Comparison of ENCODE assay signal across 9 cellular contexts in genomic region chr6:31621320-31621939, GRCh38. TPM values are rescaled to one million over a fixed set of nuclear protein-coding genes. Genes with fewer than 3 reads are reported as not detected.
DNase-seq lines count a peak whose midpoint lies in the region; ATAC-seq and TF ChIP-seq lines count a peak whose summit lies in the region.
"Had no signal": no experiment of that assay in that cellular context is flagged by ENCODE, and none has a peak within 500 bp of the region (broad histone marks: within the 10 kb centered on the region; RNA-seq: fewer than 3 reads in every experiment).

No MANE protein-coding gene starts in this region.

- no peak for TF ChIP-seq EP300 in ovary (IDR thresholded peaks at IDR 0.05)

- H2AFZ ChIP-seq in DND-41 (ENCODE audit: low read depth, low read length): peak overlapping the region; percentile 79

- TF ChIP-seq CTCF in DND-41 (IDR thresholded peaks at IDR 0.05; ENCODE audit: borderline replicate concordance, extremely low read depth, low read length, poor library complexity, severe bottlenecking) (no peak), Panc1 (IDR thresholded peaks at IDR 0.05) (no peak), epithelial cell of proximal tubule (conservative IDR thresholded peaks at IDR 0.05; ENCODE audit: low read depth, low read length) (no peak), ovary (IDR thresholded peaks at IDR 0.05) (no peak)

- peaks cover 66% of the 10 kb centered on the region for H3K79me2 ChIP-seq in DND-41 (ENCODE audit: insufficient read depth, low read length)

- in situ Hi-C loops in Panc1 (cut with HindIII; ENCODE audit: low pct_unique_long_range_greater_than_20kb, low sequenced_read_pairs): no loop called here

- H3K4me2 ChIP-seq in DND-41 (ENCODE audit: insufficient read depth, low read length): peak overlapping the region; percentile 72

- ATAC-seq in DND-41 (ENCODE audit: insufficient read depth, low read depth): no peak
- ATAC-seq in Panc1: no peak
- no peak for ATAC-seq in GM18873 (IDR thresholded peaks at IDR 0.05; ENCODE audit: low FRiP score, unreplicated experiment)
- no peak for ATAC-seq in GM19324 (IDR thresholded peaks at IDR 0.05; ENCODE audit: low FRiP score, unreplicated experiment)

- peak overlapping the region; percentile 97 for H3K27ac ChIP-seq in DND-41 (ENCODE audit: low read length)
- H3K27ac ChIP-seq in Panc1 (ENCODE audit: low read length): peak overlapping the region; percentile 100
- peak overlapping the region; percentile 96 to 98 for H3K27ac ChIP-seq in ovary

- CTCF ChIA-PET in Panc1 (lab: Charles Lee): interaction anchor here (0.6 kb wide), 1 partner anchor 86 kb away, joined by 3 read pairs; no protein-coding TSS in a partner anchor

- TF ChIP-seq POLR2A in ovary (IDR thresholded peaks at IDR 0.05): no peak

- peak overlapping the region; percentile 90 for H3K9ac ChIP-seq in DND-41 (ENCODE audit: low read depth, low read length)

- H3K27me3 ChIP-seq in DND-41 (ENCODE audit: insufficient read depth, low read length, poor library complexity) (no peaks in the 10 kb centered on the region), Panc1 (ENCODE audit: control insufficient read depth, insufficient read depth, low read length) (no peaks in the 10 kb centered on the region), ovary (no peaks in the 10 kb centered on the region)

- no peak for DNase-seq in DND-41
- DNase-seq in Panc1 (ENCODE audit: low read depth, low spot score): no peak
- DNase-seq in epithelial cell of proximal tubule (ENCODE audit: low read depth): no peak
- DNase-seq in ovary: no peak
- DNase-seq in AG08396 (ENCODE audit: low spot score): no peak
- no peak for DNase-seq in NCI-H2171 treated with DMSO at 0.1 percent for 48 hours (lab: John Stamatoyannopoulos, UW)
- DNase-seq: hippocampal formation had no signal

- BruUV-seq in Panc1 (replicated peaks; lab: Mats Ljungman, UMichigan): TSS peak; percentile 84

- H3K36me3 ChIP-seq in DND-41 (ENCODE audit: insufficient read depth, low read length): peaks cover 50% of the 10 kb centered on the region
- peaks cover 27% of the 10 kb centered on the region for H3K36me3 ChIP-seq in Panc1 (ENCODE audit: control insufficient read depth, insufficient read depth, low read length)
- no peaks in the 10 kb centered on the region for H3K36me3 ChIP-seq in ovary

- 2 to 4% (median 2%) methylated on average over 15 of the region's 15 CpGs for WGBS in ovary, 3 donors

- POLR2A ChIA-PET in Panc1 (lab: Charles Lee): no interaction called here

- intact Hi-C loops in Panc1 (cut with micrococcal nuclease; ENCODE audit: unreplicated experiment): loop anchor here (1.0 kb wide), 1 partner anchor 9 kb away; no protein-coding TSS in a partner anchor
- intact Hi-C loops in ovary (cut with DNase I): loop anchor here in 2 of 4 donors (2.0 to 5.0 kb wide), 2 partner anchors 31 to 1654 kb away; partner anchors contain the start of gene BAG6 (in 1 of the 2)

- H4K20me1 ChIP-seq in DND-41 (ENCODE audit: insufficient read depth, low read length): peaks cover 42% of the 10 kb centered on the region

- H3K4me3 ChIP-seq in DND-41 (ENCODE audit: low read depth in 1 of 2, low read length in 2 of 2): peak overlapping the region; percentile 63 to 64; a peak in 3 of 4 replicates
- peak overlapping the region; percentile 83 to 84 for H3K4me3 ChIP-seq in Panc1 (ENCODE audit: low read depth in 2 of 2, low read length in 2 of 2)
- H3K4me3 ChIP-seq in epithelial cell of proximal tubule (ENCODE audit: low read depth, low read length): peak overlapping the region; percentile 94
- H3K4me3 ChIP-seq in ovary: peak overlapping the region; percentile 82

- H3K9me3 ChIP-seq in DND-41 (ENCODE audit: insufficient read depth, low read length, severe bottlenecking) (no peaks in the 10 kb centered on the region), Panc1 (ENCODE audit: control insufficient read depth, insufficient read depth, low read depth, low read length) (no peaks in the 10 kb centered on the region), ovary (no peaks in the 10 kb centered on the region)

- H3K4me1 ChIP-seq in DND-41 (ENCODE audit: insufficient read depth, low read length): peaks cover 52% of the 10 kb centered on the region
- peaks cover 12% of the 10 kb centered on the region for H3K4me1 ChIP-seq in Panc1 (ENCODE audit: control insufficient read depth, insufficient read depth, low read length)
- H3K4me1 ChIP-seq in ovary (ENCODE audit: insufficient read depth): peaks cover 1% of the 10 kb centered on the region

RNA-seq across cellular contexts. Expression of gene PRRC2A, which starts 0.9 kb away (rescaled TPM):
- 318 TPM for total RNA-seq in Panc1 (2021; ENCODE audit: unreplicated experiment)
- 246 TPM for polyA plus RNA-seq in Panc1 (2012; ENCODE audit: insufficient read length)
- 81.2 and 93.0 TPM in 2 replicates for total RNA-seq in epithelial cell of proximal tubule
- total RNA-seq in ovary: 100 to 1,000 TPM in 5 of 7 donors, 10 to 100 TPM in 2; 48.5 to 222 (median 180) TPM
- 100 to 1,000 TPM in 1 of 2 donors, 10 to 100 TPM in 1; 64.8 to 104 TPM for polyA plus RNA-seq in ovary

RNA-seq across cellular contexts. Expression of gene AIF1, which starts 6.4 kb away (rescaled TPM):
- total RNA-seq in Panc1 (2021; ENCODE audit: unreplicated experiment) (0.44 TPM), epithelial cell of proximal tubule (not detected in 2 replicates), ovary (10 to 100 TPM in 4 of 7 donors, 1 to 10 TPM in 3; 4.5 to 26.6 (median 12.9) TPM)
- not detected for polyA plus RNA-seq in Panc1 (2012; ENCODE audit: insufficient read length)
- 10 to 100 TPM; 24.5 to 82.4 TPM for polyA plus RNA-seq in ovary

RNA-seq across cellular contexts. Expression of gene NCR3, which starts 28.6 kb away (rescaled TPM):
- not detected for total RNA-seq in Panc1 (2021; ENCODE audit: unreplicated experiment)
- not detected for polyA plus RNA-seq in Panc1 (2012; ENCODE audit: insufficient read length)
- total RNA-seq in epithelial cell of proximal tubule: not detected in 2 replicates
- under 1 TPM in 1 of 7 donors, not detected in 6; 0.59 TPM for total RNA-seq in ovary
- polyA plus RNA-seq in ovary: under 1 TPM in 1 of 2 donors, not detected in 1; 0.27 TPM

RNA-seq across cellular contexts. Expression of gene BAG6, which starts 31.0 kb away (rescaled TPM):
- total RNA-seq in Panc1 (2021; ENCODE audit: unreplicated experiment): 491 TPM
- polyA plus RNA-seq in Panc1 (2012; ENCODE audit: insufficient read length): 565 TPM
- 307 and 331 TPM in 2 replicates for total RNA-seq in epithelial cell of proximal tubule
- 100 to 1,000 TPM; 113 to 246 (median 209) TPM for total RNA-seq in ovary
- 100 to 1,000 TPM; 140 to 170 TPM for polyA plus RNA-seq in ovary

RNA-seq across cellular contexts. Expression of gene APOM, which starts 34.3 kb away (rescaled TPM):
- total RNA-seq in Panc1 (2021; ENCODE audit: unreplicated experiment): 1.8 TPM
- 0.56 TPM for polyA plus RNA-seq in Panc1 (2012; ENCODE audit: insufficient read length)
- 0.72 and 0.81 TPM in 2 replicates for total RNA-seq in epithelial cell of proximal tubule
- 1 to 10 TPM; 1.3 to 7.2 (median 4.0) TPM for total RNA-seq in ovary
- polyA plus RNA-seq in ovary: 1 to 10 TPM; 1.5 to 7.7 TPM
